Comparison of ENCODE assay signal across 8 cellular contexts in genomic region chr22:31290494-31291402, GRCh38. TPM values are rescaled to one million over a fixed set of nuclear protein-coding genes. Genes with fewer than 3 reads are reported as not detected.
DNase-seq lines count a peak whose midpoint lies in the region; TF ChIP-seq lines count a peak whose summit lies in the region.

No MANE protein-coding gene starts in this region.

- peak overlapping the region; percentile 97 for H3K27ac Mint-ChIP-seq in mesothelial cell of epicardium

- no peaks in the 10 kb centered on the region for H3K9me3 ChIP-seq in endocrine pancreas (ENCODE audit: control insufficient read depth, low read length)

- H3K4me3 ChIP-seq in endocrine pancreas (ENCODE audit: control insufficient read depth, insufficient read depth, low read length): peak overlapping the region; percentile 40

- H3K9ac ChIP-seq in endocrine pancreas (ENCODE audit: control insufficient read depth, insufficient read depth, low read length): peak overlapping the region; percentile 81

- H3K36me3 ChIP-seq in endocrine pancreas (ENCODE audit: control insufficient read depth, insufficient read depth, low read length): no peaks in the 10 kb centered on the region

- TF ChIP-seq CTCF in GM20000 (IDR thresholded peaks at IDR 0.05; ENCODE audit: extremely low read depth, missing control alignments) (no peak), mesothelial cell of epicardium (IDR thresholded peaks at IDR 0.05; ENCODE audit: unreplicated experiment) (no peak)

- no peaks in the 10 kb centered on the region for H3K27me3 ChIP-seq in endocrine pancreas (ENCODE audit: control insufficient read depth, insufficient read depth, low read length)

- peaks cover 6% of the 10 kb centered on the region for H3K36me3 Mint-ChIP-seq in mesothelial cell of epicardium

- H3K9me3 Mint-ChIP-seq in mesothelial cell of epicardium: no peaks in the 10 kb centered on the region

- H3K4me3 Mint-ChIP-seq in mesothelial cell of epicardium: peak overlapping the region; percentile 84

- no peaks in the 10 kb centered on the region for H3K27me3 Mint-ChIP-seq in mesothelial cell of epicardium (ENCODE audit: low read depth)

- DNase-seq in COLO668 (lab: John Stamatoyannopoulos, UW; ENCODE audit: unreplicated experiment): peak; percentile 99
- DNase-seq in GM20000 (ENCODE audit: low spot score): peak; percentile 95
- DNase-seq in HT-29 (ENCODE audit: low spot score): peak; percentile 85
- peak; percentile 92 for DNase-seq in NOMO-1 treated with dmso at 0.1 percent for 144 hours (lab: John Stamatoyannopoulos, UW; ENCODE audit: unreplicated experiment)
- DNase-seq in activated CD8-positive, alpha-beta memory T cell treated with anti-CD3 and anti-CD28 coated beads, Interleukin-2, amount 50 U/mL, for 24 hours (ENCODE audit: extremely low read depth): peak; percentile 86
- peak; percentile 87 to 91 for DNase-seq in mesothelial cell of epicardium (ENCODE audit: low spot score in 2 of 2, unreplicated experiment in 2 of 2)
- peak; percentile 92 to 95 for DNase-seq in stimulated activated CD8-positive, alpha-beta memory T cell treated with anti-CD3 and anti-CD28 coated beads, Interleukin-15, amount 100 ng/mL, for 48 hours (ENCODE audit: low read depth in 2 of 2)

- no peaks in the 10 kb centered on the region for H3K4me1 ChIP-seq in endocrine pancreas (ENCODE audit: control insufficient read depth, insufficient read depth, low read length)

- peaks cover 36% of the 10 kb centered on the region for H3K4me1 Mint-ChIP-seq in mesothelial cell of epicardium

RNA-seq across cellular contexts. Expression of gene PIK3IP1, which starts 1.5 kb away (rescaled TPM):
- 1.6 and 2.3 TPM in 2 replicates for total RNA-seq in HT-29 (2014; rRNA removed; shearing (Covaris generic))
- 16.9 to 19.1 TPM (median 17.4 TPM) in 3 replicates for total RNA-seq in mesothelial cell of epicardium

RNA-seq across cellular contexts. Expression of gene PATZ1, which starts 55.4 kb away (rescaled TPM):
- total RNA-seq in HT-29 (2014; rRNA removed; shearing (Covaris generic)): 42.8 and 44.2 TPM in 2 replicates
- total RNA-seq in mesothelial cell of epicardium: 70.9 to 73.6 TPM (median 71.7 TPM) in 3 replicates

Comparison
In these comparisons a context has a peak if more than half of its experiments do, and no peak if none do; other contexts are left out.
1. Peak in every context shown above with its lines: DNase-seq and H3K4me3 ChIP-seq.